1 cellular context compared by ENCODE assay signal in the genomic region with DNA sequence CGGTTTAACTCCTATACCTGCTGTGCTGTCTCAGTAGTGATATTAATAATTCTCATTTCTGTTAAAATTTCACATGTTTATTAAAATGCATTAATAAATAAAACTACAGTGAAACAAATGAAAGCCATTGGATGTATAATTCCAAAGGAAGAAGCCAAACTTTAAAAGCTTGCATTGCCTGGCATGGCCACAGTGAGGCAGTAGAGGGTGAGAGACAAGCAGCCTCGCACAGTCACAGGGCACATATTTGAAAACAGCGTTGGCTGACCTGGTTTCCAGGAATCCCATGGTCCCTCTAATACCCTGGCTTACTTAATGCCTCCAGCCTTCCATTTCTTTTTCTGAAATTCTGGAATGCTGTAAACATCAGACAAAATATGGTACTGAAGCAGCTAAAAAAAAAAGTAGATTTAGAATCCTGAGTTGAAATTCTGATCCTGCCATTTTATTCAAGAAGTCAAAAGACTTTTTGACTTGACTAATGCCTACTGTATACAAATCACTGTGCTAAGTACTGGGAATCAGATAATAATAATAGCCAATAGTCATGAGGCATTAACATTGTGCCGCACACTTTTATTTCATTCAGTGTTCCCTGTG.
TF ChIP-seq lines count a peak whose summit lies in the region.

No MANE protein-coding gene starts in this region.

TF ChIP-seq in K562, 482 proteins besides CTCF, POLR2A, EP300 and RAD21 (continued from another document):
- TF ChIP-seq SMC3 (conservative IDR thresholded peaks at IDR 0.05; ENCODE audit: insufficient read depth, low read depth, low read length) (peak; percentile 84), BRCA1 (IDR thresholded peaks at IDR 0.05) (no peak), BRCA1 (CRISPR knock-in tag; IDR thresholded peaks at IDR 0.05) (no peak), CC2D1A (IDR thresholded peaks at IDR 0.05) (no peak), FOXK1 (CRISPR knock-in tag; IDR thresholded peaks at IDR 0.05; ENCODE audit: borderline replicate concordance) (no peak), TBL1XR1 (IDR thresholded peaks at IDR 0.05; ENCODE audit: low read length in 2 of 2) (0 out of 4 replicates have a peak, but pooled peaks of 1 of the 2 experiments have one; percentile 20), MYC (IDR thresholded peaks at IDR 0.05; ENCODE audit: low read depth, low read length) (0 out of 2 replicates have a peak, but pooled peaks have one; percentile 37), MYC (CRISPR knock-in tag; IDR thresholded peaks at IDR 0.05; ENCODE audit: borderline replicate concordance, low read depth) (no peak), BMI1 (IDR thresholded peaks at IDR 0.05; ENCODE audit: low read length) (no peak), EZH2 (IDR thresholded peaks at IDR 0.05; ENCODE audit: borderline replicate concordance, low read depth, low read length) (no peak), ZNF384 (IDR thresholded peaks at IDR 0.05; ENCODE audit: low read depth, low read length) (0 out of 2 replicates have a peak, but pooled peaks have one; percentile 7), ZNF589 (CRISPR knock-in tag; IDR thresholded peaks at IDR 0.05; ENCODE audit: low read depth) (no peak), TRIM25 (IDR thresholded peaks at IDR 0.05; ENCODE audit: borderline replicate concordance) (no peak), DEAF1 (CRISPR knock-in tag; IDR thresholded peaks at IDR 0.05) (peak; percentile 64), ZNF134 (CRISPR knock-in tag; conservative IDR thresholded peaks at IDR 0.05) (no peak), HNRNPL (IDR thresholded peaks at IDR 0.05; ENCODE audit: low read depth, low read length) (0 out of 2 replicates have a peak, but pooled peaks have one; percentile 34), RBM39 (optimal IDR thresholded peaks at IDR 0.05; ENCODE audit: low read depth, low read length) (no peak), ZNF75A (CRISPR knock-in tag; IDR thresholded peaks at IDR 0.05) (no peak), L3MBTL2 (IDR thresholded peaks at IDR 0.05) (0 out of 2 replicates have a peak, but pooled peaks have one; percentile 13), JUND (IDR thresholded peaks at IDR 0.05; ENCODE audit: borderline replicate concordance, low read depth, low read length) (0 out of 2 replicates have a peak, but pooled peaks have one; percentile 8), JUND (tag; IDR thresholded peaks at IDR 0.05; ENCODE audit: borderline replicate concordance, low read depth, low read length) (no peak), THRAP3 (IDR thresholded peaks at IDR 0.05; ENCODE audit: borderline replicate concordance) (no peak), ZNF24 (IDR thresholded peaks at IDR 0.05) (no peak), GABPB2 (CRISPR knock-in tag; conservative IDR thresholded peaks at IDR 0.05) (no peak)
